28 cellular contexts compared by ENCODE assay signal in genomic region chr1:65882091-65882490, GRCh38.
DNase-seq lines count a peak whose midpoint lies in the region; ATAC-seq and TF ChIP-seq lines count a peak whose summit lies in the region.
"Had no signal": no experiment of that assay in that cellular context is flagged by ENCODE, and none has a peak within 500 bp of the region (broad histone marks: within the 10 kb centered on the region; RNA-seq: fewer than 3 reads in every experiment).

No MANE protein-coding gene starts in this region.

- no peak overlapping the region for H3K27ac ChIP-seq in CD4-positive, alpha-beta T cell (ENCODE audit: low read depth, low read length)
- H3K27ac ChIP-seq: 22Rv1, SJCRH30 had no signal

- H3K36me3 Mint-ChIP-seq in CD4-positive, alpha-beta T cell (ENCODE audit: low read depth): no peaks in the 10 kb centered on the region
- H3K36me3 Mint-ChIP-seq: CD14-positive monocyte, T-cell had no signal

- CTCF ChIA-PET in CD4-positive, alpha-beta T cell (lab: Charles Lee): no interaction called here

- H3K27me3 Mint-ChIP-seq in CD4-positive, alpha-beta T cell: no peaks in the 10 kb centered on the region
- H3K27me3 Mint-ChIP-seq: T-cell had no signal

- H3K27ac Mint-ChIP-seq in CD4-positive, alpha-beta T cell: no peak overlapping the region
- H3K27ac Mint-ChIP-seq: CD14-positive monocyte, T-cell had no signal

- H3K27me3 ChIP-seq in CD4-positive, alpha-beta T cell (ENCODE audit: control insufficient read depth, insufficient read depth, low read length): no peaks in the 10 kb centered on the region
- H3K27me3 ChIP-seq: BE2C, SJCRH30 had no signal

- H3K4me1 Mint-ChIP-seq in CD4-positive, alpha-beta T cell (ENCODE audit: low read depth): no peaks in the 10 kb centered on the region
- H3K4me1 Mint-ChIP-seq: CD14-positive monocyte, T-cell had no signal

- DNase-seq in AG10803 (ENCODE audit: low read depth) (peak; percentile 42), NCI-H446 treated with DMSO at 0.1 percent for 48 hours (lab: John Stamatoyannopoulos, UW) (peak; percentile 81), myocyte (ENCODE audit: low read depth) (peak; percentile 17)
- no peak for DNase-seq in CD4-positive, alpha-beta T cell
- DNase-seq: BE2C; Calu3; DND-41; Kasumi-1; MV-4-11; NCI-H1105; NCI-H1436 treated with DMSO at 0.1 percent for 48 hours; NCI-H187 treated with DMSO at 0.1 percent for 48 hours; NCI-H2171 treated with DMSO at 0.1 percent for 48 hours; NCI-H345; NCI-H524 treated with DMSO at 0.1 percent for 48 hours; NCI-H774; NK-92 treated with Interleukin-12 subunit alpha and Interleukin-12 subunit beta, amount 100 ng/mL, for 24 hours; PC-3; SJCRH30; T-cell had no signal

- H3K9me3 ChIP-seq in CD4-positive, alpha-beta T cell (ENCODE audit: control insufficient read depth, low read length): no peaks in the 10 kb centered on the region
- H3K9me3 ChIP-seq: BE2C, SJCRH30 had no signal

- peak; percentile 68 for ATAC-seq in HG03175 (IDR thresholded peaks at IDR 0.05; ENCODE audit: unreplicated experiment)
- ATAC-seq in SK-N-SH treated with all-trans-retinoic acid at 6 μM for 48 hours: no peak
- no peak for ATAC-seq in CD4-positive, alpha-beta T cell (ENCODE audit: poor library complexity)
- no peak for ATAC-seq in GM21786 (IDR thresholded peaks at IDR 0.05; ENCODE audit: unreplicated experiment)
- ATAC-seq: HCT116, K562, PC-3, Right ventricle myocardium inferior, T-cell had no signal

- POLR2A ChIA-PET in CD4-positive, alpha-beta T cell (lab: Charles Lee): no interaction called here

- no peak overlapping the region for H3K4me3 ChIP-seq in AG10803 (ENCODE audit: low read length)
- H3K4me3 ChIP-seq: K562, SJCRH30 had no signal

- no peak overlapping the region for H3K4me3 Mint-ChIP-seq in CD4-positive, alpha-beta T cell
- H3K4me3 Mint-ChIP-seq: CD14-positive monocyte, T-cell had no signal

- TF ChIP-seq CTCF in AG10803 (conservative IDR thresholded peaks at IDR 0.05; ENCODE audit: low read length): no peak
- TF ChIP-seq CTCF in CD4-positive, alpha-beta T cell (IDR thresholded peaks at IDR 0.05): no peak

- intact Hi-C loops in CD4-positive, alpha-beta T cell (cut with DNase I, micrococcal nuclease): no loop called here

- peaks cover 4% of the 10 kb centered on the region for H3K9me3 Mint-ChIP-seq in CD4-positive, alpha-beta T cell

TF ChIP-seq in SK-N-SH treated with all-trans-retinoic acid at 6 μM for 48 hours, 23 proteins besides CTCF, POLR2A, EP300 and RAD21:
- no peak for TF ChIP-seq ZNF8 (CRISPR knock-in tag; IDR thresholded peaks at IDR 0.05)
- no peak for TF ChIP-seq TCF4 (CRISPR knock-in tag; IDR thresholded peaks at IDR 0.05; ENCODE audit: borderline replicate concordance)

Comparison
In these comparisons a context has a peak if more than half of its experiments do, and no peak if none do; other contexts are left out.
1. DNase-seq: peak in AG10803 (single experiment), NCI-H446 treated with DMSO at 0.1 percent for 48 hours (single experiment) and myocyte (single experiment); none in CD4-positive, alpha-beta T cell (0 of 10).